In the genomic region with DNA sequence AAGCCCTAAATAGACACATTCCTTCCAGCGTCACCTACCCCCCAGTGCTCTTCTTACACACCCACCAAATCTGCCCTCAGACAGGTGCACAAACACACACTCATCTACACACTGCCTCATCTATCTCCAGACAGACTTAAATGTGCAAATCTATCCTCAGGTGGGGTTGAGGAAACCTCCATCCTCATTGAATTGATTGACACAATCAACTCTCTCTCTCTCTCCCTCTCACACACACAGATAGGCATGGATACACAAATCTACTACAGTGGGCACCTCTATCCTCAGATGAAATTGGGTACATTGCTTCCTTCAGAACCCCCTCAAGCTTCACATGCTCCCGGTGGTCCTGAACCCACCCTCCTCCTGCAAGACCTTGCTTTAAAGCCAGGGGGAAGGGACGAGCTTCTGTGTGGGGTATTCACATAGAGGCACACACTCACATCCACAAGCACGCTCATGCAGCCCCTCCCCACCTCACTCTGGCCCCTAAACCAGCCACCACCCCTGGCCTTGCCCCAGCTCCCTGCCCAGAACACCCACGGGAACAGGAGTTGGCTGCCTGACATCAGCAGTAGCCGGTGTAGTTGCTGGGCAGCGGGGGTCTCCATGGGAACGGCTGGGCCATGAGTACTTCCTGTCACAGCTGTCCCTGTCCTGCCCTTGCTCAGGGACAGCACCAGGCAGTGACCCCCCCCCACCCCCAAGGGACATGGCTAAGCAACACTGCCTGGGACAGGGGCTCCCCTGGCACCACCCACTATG, we compare ENCODE assay signal across 1 cellular context.
TF ChIP-seq lines count a peak whose summit lies in the region.

No MANE protein-coding gene starts in this region.

TF ChIP-seq in HEK293, 187 proteins besides CTCF, POLR2A, EP300 and RAD21 (continued from another document):
- TF ChIP-seq, protein P1, sequence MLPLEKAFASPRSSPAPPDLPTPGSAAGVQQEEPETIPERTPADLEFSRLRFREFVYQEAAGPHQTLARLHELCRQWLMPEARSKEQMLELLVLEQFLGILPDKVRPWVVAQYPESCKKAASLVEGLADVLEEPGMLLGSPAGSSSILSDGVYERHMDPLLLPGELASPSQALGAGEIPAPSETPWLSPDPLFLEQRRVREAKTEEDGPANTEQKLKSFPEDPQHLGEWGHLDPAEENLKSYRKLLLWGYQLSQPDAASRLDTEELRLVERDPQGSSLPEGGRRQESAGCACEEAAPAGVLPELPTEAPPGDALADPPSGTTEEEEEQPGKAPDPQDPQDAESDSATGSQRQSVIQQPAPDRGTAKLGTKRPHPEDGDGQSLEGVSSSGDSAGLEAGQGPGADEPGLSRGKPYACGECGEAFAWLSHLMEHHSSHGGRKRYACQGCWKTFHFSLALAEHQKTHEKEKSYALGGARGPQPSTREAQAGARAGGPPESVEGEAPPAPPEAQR (tag by site-specific recombination; IDR thresholded peaks at IDR 0.05) = no peak
- TF ChIP-seq MZF1 (tag by site-specific recombination; IDR thresholded peaks at IDR 0.05; ENCODE audit: borderline replicate concordance) (no peak), ZNF138 (tag by site-specific recombination; IDR thresholded peaks at IDR 0.05; ENCODE audit: borderline replicate concordance) (no peak), MYNN (tag by site-specific recombination; IDR thresholded peaks at IDR 0.05; ENCODE audit: borderline replicate concordance) (peak; percentile 92), RBAK (tag by site-specific recombination; IDR thresholded peaks at IDR 0.05) (no peak), ZNF292 (tag by site-specific recombination; IDR thresholded peaks at IDR 0.05; ENCODE audit: borderline replicate concordance, low read depth) (no peak), ZNF211 (tag by site-specific recombination; IDR thresholded peaks at IDR 0.05; ENCODE audit: low read depth) (no peak)
